19 cellular contexts compared by ENCODE assay signal in the genomic region with DNA sequence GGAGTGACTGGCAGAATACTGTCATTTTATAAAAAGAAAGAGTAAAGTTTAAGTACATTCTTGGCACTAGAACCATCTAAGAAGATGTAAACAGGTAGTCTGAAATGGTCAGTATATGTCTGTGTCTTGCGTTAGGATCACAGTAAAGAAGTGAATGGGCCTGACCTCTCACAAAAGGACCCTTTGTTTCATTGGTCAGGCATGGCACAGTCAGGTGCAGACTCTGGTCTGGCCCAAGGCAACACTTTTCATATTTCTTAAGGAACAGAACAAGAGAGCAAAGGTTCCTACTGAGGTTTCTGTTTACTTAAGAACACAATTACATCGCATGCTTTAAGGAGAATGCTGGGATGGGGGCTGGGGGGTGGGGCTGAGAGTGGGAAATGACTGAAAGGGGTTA. TPM values are rescaled to one million over a fixed set of nuclear protein-coding genes. Genes with fewer than 3 reads are reported as not detected.
"Had no signal": no experiment of that assay in that cellular context is flagged by ENCODE, and none has a peak within 500 bp of the region (broad histone marks: within the 10 kb centered on the region; RNA-seq: fewer than 3 reads in every experiment).

No MANE protein-coding gene starts in this region.

- DNase-seq: activated CD4-positive, alpha-beta T cell treated with anti-CD3 and anti-CD28 coated beads, Interleukin-2, amount 10 ng/mL, durations not matched to agents 24 days and 14 days; activated CD8-positive, alpha-beta T cell treated with anti-CD3 and anti-CD28 coated beads, Interleukin-2, amount 10 ng/mL, durations not matched to agents 7 days and 5 days; activated naive CD4-positive, alpha-beta T cell treated with anti-CD3 and anti-CD28 coated beads for 36 hours; activated naive CD8-positive, alpha-beta T cell treated with anti-CD3 and anti-CD28 coated beads, Interleukin-2, amount 50 U/mL, for 24 hours; activated T-cell treated with anti-CD3 and anti-CD28 coated beads, Interleukin-2, amount 50 U/mL, for 24 hours; anterior cingulate cortex; brain microvascular endothelial cell; cortex of kidney; mesenchymal stem cell; naive thymus-derived CD8-positive, alpha-beta T cell; retina; stimulated activated CD4-positive, alpha-beta T cell treated with anti-CD3 and anti-CD28 coated beads, Interleukin-2, amount 100 ng/mL, for 24 hours; stimulated activated naive CD4-positive, alpha-beta T cell treated with Interleukin-2 at 50 U/mL for 16 hours; T-helper 1 cell; T-helper 9 cell; thyroid gland had no signal

- H3K9me3 Mint-ChIP-seq: activated CD4-positive, alpha-beta T cell treated with anti-CD3 and anti-CD28 coated beads, Interleukin-2, amount 10 ng/mL, durations not matched to agents 24 days and 14 days; activated naive CD4-positive, alpha-beta T cell treated with anti-CD3 and anti-CD28 coated beads for 36 hours; activated naive CD8-positive, alpha-beta T cell treated with anti-CD3 and anti-CD28 coated beads, Interleukin-2, amount 50 U/mL, for 24 hours; activated T-cell treated with anti-CD3 and anti-CD28 coated beads, Interleukin-2, amount 50 U/mL, for 24 hours; central memory CD8-positive, alpha-beta T cell; naive thymus-derived CD8-positive, alpha-beta T cell had no signal

- H3K4me3 ChIP-seq: thyroid gland had no signal

- H3K27ac ChIP-seq: brain microvascular endothelial cell, thyroid gland had no signal

- ATAC-seq: activated CD8-positive, alpha-beta T cell treated with anti-CD3 and anti-CD28 coated beads, Interleukin-2, amount 10 ng/mL, durations not matched to agents 7 days and 5 days; activated naive CD8-positive, alpha-beta T cell treated with anti-CD3 and anti-CD28 coated beads, Interleukin-2, amount 50 U/mL, for 24 hours; naive thymus-derived CD8-positive, alpha-beta T cell had no signal

- H3K36me3 ChIP-seq: brain microvascular endothelial cell, thyroid gland had no signal

- H3K4me3 Mint-ChIP-seq: activated CD4-positive, alpha-beta T cell treated with anti-CD3 and anti-CD28 coated beads, Interleukin-2, amount 10 ng/mL, durations not matched to agents 24 days and 14 days; activated CD8-positive, alpha-beta T cell treated with anti-CD3 and anti-CD28 coated beads, Interleukin-2, amount 10 ng/mL, durations not matched to agents 7 days and 5 days; activated naive CD4-positive, alpha-beta T cell treated with anti-CD3 and anti-CD28 coated beads for 36 hours; activated naive CD8-positive, alpha-beta T cell treated with anti-CD3 and anti-CD28 coated beads, Interleukin-2, amount 50 U/mL, for 24 hours; activated T-cell treated with anti-CD3 and anti-CD28 coated beads, Interleukin-2, amount 50 U/mL, for 24 hours; central memory CD8-positive, alpha-beta T cell; naive thymus-derived CD8-positive, alpha-beta T cell had no signal

- H3K27ac Mint-ChIP-seq: activated CD4-positive, alpha-beta T cell treated with anti-CD3 and anti-CD28 coated beads, Interleukin-2, amount 10 ng/mL, durations not matched to agents 24 days and 14 days; activated CD8-positive, alpha-beta T cell treated with anti-CD3 and anti-CD28 coated beads, Interleukin-2, amount 10 ng/mL, durations not matched to agents 7 days and 5 days; activated naive CD4-positive, alpha-beta T cell treated with anti-CD3 and anti-CD28 coated beads for 36 hours; activated naive CD8-positive, alpha-beta T cell treated with anti-CD3 and anti-CD28 coated beads, Interleukin-2, amount 50 U/mL, for 24 hours; activated T-cell treated with anti-CD3 and anti-CD28 coated beads, Interleukin-2, amount 50 U/mL, for 24 hours; naive thymus-derived CD8-positive, alpha-beta T cell had no signal

- FAIRE-seq: endometrium, frontal cortex had no signal

- H3K4me1 ChIP-seq: thyroid gland had no signal

- H3K4me1 Mint-ChIP-seq: activated CD4-positive, alpha-beta T cell treated with anti-CD3 and anti-CD28 coated beads, Interleukin-2, amount 10 ng/mL, durations not matched to agents 24 days and 14 days; activated naive CD8-positive, alpha-beta T cell treated with anti-CD3 and anti-CD28 coated beads, Interleukin-2, amount 50 U/mL, for 24 hours; central memory CD8-positive, alpha-beta T cell had no signal

- H3K27me3 ChIP-seq: brain microvascular endothelial cell, thyroid gland had no signal

- H3K27me3 Mint-ChIP-seq: activated CD4-positive, alpha-beta T cell treated with anti-CD3 and anti-CD28 coated beads, Interleukin-2, amount 10 ng/mL, durations not matched to agents 24 days and 14 days; activated naive CD8-positive, alpha-beta T cell treated with anti-CD3 and anti-CD28 coated beads, Interleukin-2, amount 50 U/mL, for 24 hours; central memory CD8-positive, alpha-beta T cell; naive thymus-derived CD8-positive, alpha-beta T cell had no signal

- H3K9me3 ChIP-seq: thyroid gland had no signal

RNA-seq across cellular contexts. Expression of gene SRPX, which starts 58.5 kb away (rescaled TPM):
- total RNA-seq: activated CD4-positive, alpha-beta T cell treated with anti-CD3 and anti-CD28 coated beads, Interleukin-2, amount 10 ng/mL, durations not matched to agents 24 days and 14 days; activated naive CD4-positive, alpha-beta T cell treated with anti-CD3 and anti-CD28 coated beads for 36 hours; naive thymus-derived CD8-positive, alpha-beta T cell had no signal
- polyA plus RNA-seq: naive thymus-derived CD8-positive, alpha-beta T cell had no signal
